ENCODE assay signal across 1 cellular context in the genomic region with DNA sequence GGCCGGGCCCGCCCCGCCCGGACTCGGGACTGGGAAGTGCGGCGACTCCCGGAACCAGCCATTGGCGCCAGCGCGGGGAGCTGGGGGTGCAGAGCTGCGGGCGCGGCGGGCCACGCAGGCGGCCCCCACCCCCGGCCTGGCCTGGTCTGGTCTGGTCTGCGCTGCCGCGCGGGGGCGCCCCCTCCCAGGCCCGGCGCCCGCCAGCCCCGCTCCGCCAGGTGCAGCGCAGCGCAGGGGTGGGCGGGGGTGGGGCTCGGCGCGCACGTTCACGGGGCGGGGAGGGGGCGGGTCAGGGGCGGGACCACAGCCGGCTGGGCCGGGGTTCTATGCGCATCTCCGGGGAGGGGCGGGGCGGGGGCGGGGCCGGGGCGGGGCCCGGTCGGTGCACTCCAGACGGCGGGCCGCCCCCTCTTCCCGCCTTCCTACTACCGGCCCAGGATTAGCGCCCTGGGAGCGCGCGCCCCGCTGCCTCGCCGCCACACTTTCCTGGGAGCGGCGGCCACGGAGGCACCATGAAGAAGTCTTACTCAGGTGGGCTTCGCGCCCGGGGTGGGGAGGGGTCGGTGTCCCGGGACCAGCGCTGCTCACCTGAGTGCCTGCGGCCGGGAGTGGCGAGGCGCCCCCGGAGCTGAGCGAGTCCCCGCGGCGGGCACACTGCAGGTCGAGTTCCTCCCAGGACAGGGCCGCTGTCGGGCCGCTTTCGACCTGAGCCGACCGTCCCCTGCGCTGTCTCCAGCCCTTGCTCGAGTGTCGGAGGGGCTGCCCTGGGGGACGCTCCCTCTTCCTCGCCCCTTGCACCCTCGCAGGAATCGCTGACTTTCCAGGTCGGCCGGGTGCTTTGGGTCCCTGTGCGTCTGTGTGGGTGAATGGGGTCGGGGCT.
TF ChIP-seq lines count a peak whose summit lies in the region.

No MANE protein-coding gene starts in this region.

TF ChIP-seq in HepG2, 621 proteins besides CTCF, POLR2A, EP300 and RAD21 (continued from another document and continues in another):
- peak; percentile 64; the same call in 1 of the 2 replicates for TF ChIP-seq KLF12 (CRISPR knock-in tag; IDR thresholded peaks at IDR 0.05; ENCODE audit: borderline replicate concordance)
- TF ChIP-seq ZNF121 (CRISPR knock-in tag; IDR thresholded peaks at IDR 0.05), result peak; percentile 59; the same call in 1 of the 2 replicates
- TF ChIP-seq NR2F2 (IDR thresholded peaks at IDR 0.05; ENCODE audit: borderline replicate concordance, low read depth), result no peak
- TF ChIP-seq HDAC6 (IDR thresholded peaks at IDR 0.05; ENCODE audit: low read depth, low read length), result no peak
- TF ChIP-seq ZNF816 (CRISPR knock-in tag; IDR thresholded peaks at IDR 0.05; ENCODE audit: borderline replicate concordance), result no peak
- TF ChIP-seq SSRP1 (CRISPR knock-in tag; IDR thresholded peaks at IDR 0.05), result no peak
- no peak for TF ChIP-seq RAD51 (IDR thresholded peaks at IDR 0.05; ENCODE audit: borderline replicate concordance)
- TF ChIP-seq PITX1 (CRISPR knock-in tag; IDR thresholded peaks at IDR 0.05), result peak; percentile 95
- TF ChIP-seq, protein P1, sequence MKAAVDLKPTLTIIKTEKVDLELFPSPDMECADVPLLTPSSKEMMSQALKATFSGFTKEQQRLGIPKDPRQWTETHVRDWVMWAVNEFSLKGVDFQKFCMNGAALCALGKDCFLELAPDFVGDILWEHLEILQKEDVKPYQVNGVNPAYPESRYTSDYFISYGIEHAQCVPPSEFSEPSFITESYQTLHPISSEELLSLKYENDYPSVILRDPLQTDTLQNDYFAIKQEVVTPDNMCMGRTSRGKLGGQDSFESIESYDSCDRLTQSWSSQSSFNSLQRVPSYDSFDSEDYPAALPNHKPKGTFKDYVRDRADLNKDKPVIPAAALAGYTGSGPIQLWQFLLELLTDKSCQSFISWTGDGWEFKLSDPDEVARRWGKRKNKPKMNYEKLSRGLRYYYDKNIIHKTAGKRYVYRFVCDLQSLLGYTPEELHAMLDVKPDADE (CRISPR knock-in tag; IDR thresholded peaks at IDR 0.05), result no peak
- 0 out of 2 replicates have a peak, but pooled peaks have one; percentile 11 for TF ChIP-seq ZSCAN12 (CRISPR knock-in tag; IDR thresholded peaks at IDR 0.05)
- TF ChIP-seq CC2D1A (CRISPR knock-in tag; IDR thresholded peaks at IDR 0.05), result no peak
- peak; percentile 64; the same call in 2 of the 3 replicates for TF ChIP-seq MXI1 (IDR thresholded peaks at IDR 0.05; ENCODE audit: borderline replicate concordance, low read depth, low read length)
- TF ChIP-seq, protein P2, sequence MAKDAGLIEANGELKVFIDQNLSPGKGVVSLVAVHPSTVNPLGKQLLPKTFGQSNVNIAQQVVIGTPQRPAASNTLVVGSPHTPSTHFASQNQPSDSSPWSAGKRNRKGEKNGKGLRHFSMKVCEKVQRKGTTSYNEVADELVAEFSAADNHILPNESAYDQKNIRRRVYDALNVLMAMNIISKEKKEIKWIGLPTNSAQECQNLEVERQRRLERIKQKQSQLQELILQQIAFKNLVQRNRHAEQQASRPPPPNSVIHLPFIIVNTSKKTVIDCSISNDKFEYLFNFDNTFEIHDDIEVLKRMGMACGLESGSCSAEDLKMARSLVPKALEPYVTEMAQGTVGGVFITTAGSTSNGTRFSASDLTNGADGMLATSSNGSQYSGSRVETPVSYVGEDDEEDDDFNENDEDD (CRISPR knock-in tag; IDR thresholded peaks at IDR 0.05; ENCODE audit: borderline replicate concordance), result peak; percentile 84; the same call in 1 of the 2 replicates
- no peak for TF ChIP-seq MTF1 (CRISPR knock-in tag; IDR thresholded peaks at IDR 0.05)
- no peak for TF ChIP-seq ZFP41 (CRISPR knock-in tag; IDR thresholded peaks at IDR 0.05; ENCODE audit: borderline replicate concordance)
- no peak for TF ChIP-seq MBNL3 (CRISPR knock-in tag; conservative IDR thresholded peaks at IDR 0.05)
- TF ChIP-seq NONO (IDR thresholded peaks at IDR 0.05), result no peak
- peak; percentile 35; the same call in 1 of the 2 replicates for TF ChIP-seq NONO (CRISPR knock-in tag; conservative IDR thresholded peaks at IDR 0.05)
- no peak for TF ChIP-seq ZNF75D (CRISPR knock-in tag; IDR thresholded peaks at IDR 0.05; ENCODE audit: borderline replicate concordance)
- TF ChIP-seq FIP1L1 (IDR thresholded peaks at IDR 0.05; ENCODE audit: borderline replicate concordance, insufficient read depth, low read depth, low read length), result no peak
- 0 out of 2 replicates have a peak, but pooled peaks have one; percentile 56 for TF ChIP-seq ZNF777 (CRISPR knock-in tag; IDR thresholded peaks at IDR 0.05)
- peak; percentile 46 for TF ChIP-seq SRSF1 (optimal IDR thresholded peaks at IDR 0.05; ENCODE audit: low read depth, low read length)
- TF ChIP-seq, protein P3, sequence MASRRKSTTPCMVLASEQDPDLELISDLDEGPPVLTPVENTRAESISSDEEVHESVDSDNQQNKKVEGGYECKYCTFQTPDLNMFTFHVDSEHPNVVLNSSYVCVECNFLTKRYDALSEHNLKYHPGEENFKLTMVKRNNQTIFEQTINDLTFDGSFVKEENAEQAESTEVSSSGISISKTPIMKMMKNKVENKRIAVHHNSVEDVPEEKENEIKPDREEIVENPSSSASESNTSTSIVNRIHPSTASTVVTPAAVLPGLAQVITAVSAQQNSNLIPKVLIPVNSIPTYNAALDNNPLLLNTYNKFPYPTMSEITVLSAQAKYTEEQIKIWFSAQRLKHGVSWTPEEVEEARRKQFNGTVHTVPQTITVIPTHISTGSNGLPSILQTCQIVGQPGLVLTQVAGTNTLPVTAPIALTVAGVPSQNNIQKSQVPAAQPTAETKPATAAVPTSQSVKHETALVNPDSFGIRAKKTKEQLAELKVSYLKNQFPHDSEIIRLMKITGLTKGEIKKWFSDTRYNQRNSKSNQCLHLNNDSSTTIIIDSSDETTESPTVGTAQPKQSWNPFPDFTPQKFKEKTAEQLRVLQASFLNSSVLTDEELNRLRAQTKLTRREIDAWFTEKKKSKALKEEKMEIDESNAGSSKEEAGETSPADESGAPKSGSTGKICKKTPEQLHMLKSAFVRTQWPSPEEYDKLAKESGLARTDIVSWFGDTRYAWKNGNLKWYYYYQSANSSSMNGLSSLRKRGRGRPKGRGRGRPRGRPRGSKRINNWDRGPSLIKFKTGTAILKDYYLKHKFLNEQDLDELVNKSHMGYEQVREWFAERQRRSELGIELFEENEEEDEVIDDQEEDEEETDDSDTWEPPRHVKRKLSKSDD (CRISPR knock-in tag; IDR thresholded peaks at IDR 0.05; ENCODE audit: low read depth), result 0 out of 2 replicates have a peak, but pooled peaks have one; percentile 37
- no peak for TF ChIP-seq PCBP2 (optimal IDR thresholded peaks at IDR 0.05; ENCODE audit: low read depth, low read length, poor library complexity, severe bottlenecking)
- TF ChIP-seq, protein P4, sequence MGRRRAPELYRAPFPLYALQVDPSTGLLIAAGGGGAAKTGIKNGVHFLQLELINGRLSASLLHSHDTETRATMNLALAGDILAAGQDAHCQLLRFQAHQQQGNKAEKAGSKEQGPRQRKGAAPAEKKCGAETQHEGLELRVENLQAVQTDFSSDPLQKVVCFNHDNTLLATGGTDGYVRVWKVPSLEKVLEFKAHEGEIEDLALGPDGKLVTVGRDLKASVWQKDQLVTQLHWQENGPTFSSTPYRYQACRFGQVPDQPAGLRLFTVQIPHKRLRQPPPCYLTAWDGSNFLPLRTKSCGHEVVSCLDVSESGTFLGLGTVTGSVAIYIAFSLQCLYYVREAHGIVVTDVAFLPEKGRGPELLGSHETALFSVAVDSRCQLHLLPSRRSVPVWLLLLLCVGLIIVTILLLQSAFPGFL (CRISPR knock-in tag; IDR thresholded peaks at IDR 0.05), result 0 out of 2 replicates have a peak, but pooled peaks have one; percentile 14
- no peak for TF ChIP-seq FOXP1 (IDR thresholded peaks at IDR 0.05)
- no peak for TF ChIP-seq FOXP1 (CRISPR knock-in tag; IDR thresholded peaks at IDR 0.05)
- no peak for TF ChIP-seq SMARCE1 (IDR thresholded peaks at IDR 0.05; ENCODE audit: borderline replicate concordance)
- peak; percentile 70 for TF ChIP-seq HNRNPLL (IDR thresholded peaks at IDR 0.05; ENCODE audit: low read depth, low read length, poor library complexity, severe bottlenecking)
- peak; percentile 77 for TF ChIP-seq AGO1 (IDR thresholded peaks at IDR 0.05; ENCODE audit: low read depth, low read length, poor library complexity, severe bottlenecking)
- TF ChIP-seq, protein P5, sequence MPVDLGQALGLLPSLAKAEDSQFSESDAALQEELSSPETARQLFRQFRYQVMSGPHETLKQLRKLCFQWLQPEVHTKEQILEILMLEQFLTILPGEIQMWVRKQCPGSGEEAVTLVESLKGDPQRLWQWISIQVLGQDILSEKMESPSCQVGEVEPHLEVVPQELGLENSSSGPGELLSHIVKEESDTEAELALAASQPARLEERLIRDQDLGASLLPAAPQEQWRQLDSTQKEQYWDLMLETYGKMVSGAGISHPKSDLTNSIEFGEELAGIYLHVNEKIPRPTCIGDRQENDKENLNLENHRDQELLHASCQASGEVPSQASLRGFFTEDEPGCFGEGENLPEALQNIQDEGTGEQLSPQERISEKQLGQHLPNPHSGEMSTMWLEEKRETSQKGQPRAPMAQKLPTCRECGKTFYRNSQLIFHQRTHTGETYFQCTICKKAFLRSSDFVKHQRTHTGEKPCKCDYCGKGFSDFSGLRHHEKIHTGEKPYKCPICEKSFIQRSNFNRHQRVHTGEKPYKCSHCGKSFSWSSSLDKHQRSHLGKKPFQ (CRISPR knock-in tag; IDR thresholded peaks at IDR 0.05; ENCODE audit: insufficient replicate concordance), result peak; percentile 35
- no peak for TF ChIP-seq CBX5 (CRISPR knock-in tag; IDR thresholded peaks at IDR 0.05; ENCODE audit: borderline replicate concordance)
- peak; percentile 80 for TF ChIP-seq ZNF776 (CRISPR knock-in tag; IDR thresholded peaks at IDR 0.05)
- TF ChIP-seq ZFYVE20 (CRISPR knock-in tag; IDR thresholded peaks at IDR 0.05; ENCODE audit: borderline replicate concordance, low read depth), result no peak
- TF ChIP-seq, protein P6, sequence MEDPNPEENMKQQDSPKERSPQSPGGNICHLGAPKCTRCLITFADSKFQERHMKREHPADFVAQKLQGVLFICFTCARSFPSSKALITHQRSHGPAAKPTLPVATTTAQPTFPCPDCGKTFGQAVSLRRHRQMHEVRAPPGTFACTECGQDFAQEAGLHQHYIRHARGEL (CRISPR knock-in tag; IDR thresholded peaks at IDR 0.05), result no peak
- peak; percentile 88 for TF ChIP-seq TAF1 (CRISPR knock-in tag; IDR thresholded peaks at IDR 0.05)
- TF ChIP-seq YY1 (IDR thresholded peaks at IDR 0.05; ENCODE audit: insufficient read depth, insufficient replicate concordance, low read depth, low read length), result peak; percentile 72
- TF ChIP-seq U2AF1 (optimal IDR thresholded peaks at IDR 0.05; ENCODE audit: low read depth, low read length), result peak; percentile 86
- peak; percentile 37; the same call in 1 of the 2 replicates for TF ChIP-seq ZNF556 (CRISPR knock-in tag; IDR thresholded peaks at IDR 0.05; ENCODE audit: borderline replicate concordance)
- TF ChIP-seq BCL6 (CRISPR knock-in tag; IDR thresholded peaks at IDR 0.05), result peak; percentile 60
- no peak for TF ChIP-seq SP140L (CRISPR knock-in tag; IDR thresholded peaks at IDR 0.05; ENCODE audit: borderline replicate concordance)
- TF ChIP-seq REPIN1 (CRISPR knock-in tag; IDR thresholded peaks at IDR 0.05; ENCODE audit: borderline replicate concordance, low read depth), result no peak; the same call in 1 of the 2 replicates
- no peak for TF ChIP-seq ZNF24 (IDR thresholded peaks at IDR 0.05)
- TF ChIP-seq PHF20 (CRISPR knock-in tag; IDR thresholded peaks at IDR 0.05), result peak; percentile 50; the same call in 1 of the 2 replicates
- TF ChIP-seq HOXA5 (CRISPR knock-in tag; IDR thresholded peaks at IDR 0.05), result peak; percentile 47; the same call in 1 of the 2 replicates
- TF ChIP-seq FOXO1 (CRISPR knock-in tag; IDR thresholded peaks at IDR 0.05), result peak; percentile 23; the same call in 1 of the 2 replicates
- TF ChIP-seq TCF12 (IDR thresholded peaks at IDR 0.05), result no peak
- TF ChIP-seq TCF12 (CRISPR knock-in tag; IDR thresholded peaks at IDR 0.05), result no peak; the same call in 1 of the 2 replicates
- TF ChIP-seq CREB1 (IDR thresholded peaks at IDR 0.05), result no peak
- TF ChIP-seq CREB1 (CRISPR knock-in tag; IDR thresholded peaks at IDR 0.05), result no peak
- TF ChIP-seq, protein P7, sequence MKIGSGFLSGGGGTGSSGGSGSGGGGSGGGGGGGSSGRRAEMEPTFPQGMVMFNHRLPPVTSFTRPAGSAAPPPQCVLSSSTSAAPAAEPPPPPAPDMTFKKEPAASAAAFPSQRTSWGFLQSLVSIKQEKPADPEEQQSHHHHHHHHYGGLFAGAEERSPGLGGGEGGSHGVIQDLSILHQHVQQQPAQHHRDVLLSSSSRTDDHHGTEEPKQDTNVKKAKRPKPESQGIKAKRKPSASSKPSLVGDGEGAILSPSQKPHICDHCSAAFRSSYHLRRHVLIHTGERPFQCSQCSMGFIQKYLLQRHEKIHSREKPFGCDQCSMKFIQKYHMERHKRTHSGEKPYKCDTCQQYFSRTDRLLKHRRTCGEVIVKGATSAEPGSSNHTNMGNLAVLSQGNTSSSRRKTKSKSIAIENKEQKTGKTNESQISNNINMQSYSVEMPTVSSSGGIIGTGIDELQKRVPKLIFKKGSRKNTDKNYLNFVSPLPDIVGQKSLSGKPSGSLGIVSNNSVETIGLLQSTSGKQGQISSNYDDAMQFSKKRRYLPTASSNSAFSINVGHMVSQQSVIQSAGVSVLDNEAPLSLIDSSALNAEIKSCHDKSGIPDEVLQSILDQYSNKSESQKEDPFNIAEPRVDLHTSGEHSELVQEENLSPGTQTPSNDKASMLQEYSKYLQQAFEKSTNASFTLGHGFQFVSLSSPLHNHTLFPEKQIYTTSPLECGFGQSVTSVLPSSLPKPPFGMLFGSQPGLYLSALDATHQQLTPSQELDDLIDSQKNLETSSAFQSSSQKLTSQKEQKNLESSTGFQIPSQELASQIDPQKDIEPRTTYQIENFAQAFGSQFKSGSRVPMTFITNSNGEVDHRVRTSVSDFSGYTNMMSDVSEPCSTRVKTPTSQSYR (CRISPR knock-in tag; IDR thresholded peaks at IDR 0.05; ENCODE audit: borderline replicate concordance), result peak; percentile 10; the same call in 1 of the 2 replicates
- TF ChIP-seq, protein P8, sequence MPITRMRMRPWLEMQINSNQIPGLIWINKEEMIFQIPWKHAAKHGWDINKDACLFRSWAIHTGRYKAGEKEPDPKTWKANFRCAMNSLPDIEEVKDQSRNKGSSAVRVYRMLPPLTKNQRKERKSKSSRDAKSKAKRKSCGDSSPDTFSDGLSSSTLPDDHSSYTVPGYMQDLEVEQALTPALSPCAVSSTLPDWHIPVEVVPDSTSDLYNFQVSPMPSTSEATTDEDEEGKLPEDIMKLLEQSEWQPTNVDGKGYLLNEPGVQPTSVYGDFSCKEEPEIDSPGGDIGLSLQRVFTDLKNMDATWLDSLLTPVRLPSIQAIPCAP (CRISPR knock-in tag; IDR thresholded peaks at IDR 0.05; ENCODE audit: low read depth), result 0 out of 2 replicates have a peak, but pooled peaks have one; percentile 22
- TF ChIP-seq, protein P9, sequence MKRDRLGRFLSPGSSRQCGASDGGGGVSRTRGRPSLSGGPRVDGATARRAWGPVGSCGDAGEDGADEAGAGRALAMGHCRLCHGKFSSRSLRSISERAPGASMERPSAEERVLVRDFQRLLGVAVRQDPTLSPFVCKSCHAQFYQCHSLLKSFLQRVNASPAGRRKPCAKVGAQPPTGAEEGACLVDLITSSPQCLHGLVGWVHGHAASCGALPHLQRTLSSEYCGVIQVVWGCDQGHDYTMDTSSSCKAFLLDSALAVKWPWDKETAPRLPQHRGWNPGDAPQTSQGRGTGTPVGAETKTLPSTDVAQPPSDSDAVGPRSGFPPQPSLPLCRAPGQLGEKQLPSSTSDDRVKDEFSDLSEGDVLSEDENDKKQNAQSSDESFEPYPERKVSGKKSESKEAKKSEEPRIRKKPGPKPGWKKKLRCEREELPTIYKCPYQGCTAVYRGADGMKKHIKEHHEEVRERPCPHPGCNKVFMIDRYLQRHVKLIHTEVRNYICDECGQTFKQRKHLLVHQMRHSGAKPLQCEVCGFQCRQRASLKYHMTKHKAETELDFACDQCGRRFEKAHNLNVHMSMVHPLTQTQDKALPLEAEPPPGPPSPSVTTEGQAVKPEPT (CRISPR knock-in tag; IDR thresholded peaks at IDR 0.05; ENCODE audit: low read depth), result peak; percentile 73; the same call in 1 of the 2 replicates
